Comparison of ENCODE assay signal across 14 cellular contexts in genomic region chr2:144383571-144383970, GRCh38.
"Had no signal": no experiment of that assay in that cellular context is flagged by ENCODE, and none has a peak within 500 bp of the region (broad histone marks: within the 10 kb centered on the region; RNA-seq: fewer than 3 reads in every experiment).

No MANE protein-coding gene starts in this region.

- H3K36me3 Mint-ChIP-seq: naive thymus-derived CD8-positive, alpha-beta T cell had no signal

- DNase-seq: activated CD4-positive, alpha-beta memory T cell treated with anti-CD3 and anti-CD28 coated beads for 36 hours; activated CD4-positive, CD25-positive, alpha-beta regulatory T cell treated with anti-CD3 and anti-CD28 coated beads, Interleukin-2, amount 50 U/mL, for 72 hours; activated naive CD8-positive, alpha-beta T cell treated with anti-CD3 and anti-CD28 coated beads, Interleukin-2, amount 10 ng/mL, durations not matched to agents 7 days and 5 days; activated T-cell treated with anti-CD3 and anti-CD28 coated beads, Interleukin-2, amount 50 U/mL, for 48 hours; effector CD8-positive, alpha-beta T cell; heart right ventricle; left lung; mucosa of descending colon; sigmoid colon; stimulated activated CD4-positive, alpha-beta T cell treated with anti-CD3 and anti-CD28 coated beads, Interleukin-2, amount 100 ng/mL, for 48 hours; stimulated activated CD8-positive, alpha-beta memory T cell treated with anti-CD3 and anti-CD28 coated beads, Interleukin-4, amount 100 ng/mL, for 48 hours; stomach; uterus had no signal

- H3K27me3 Mint-ChIP-seq: naive thymus-derived CD8-positive, alpha-beta T cell had no signal

- H3K4me3 Mint-ChIP-seq: activated CD4-positive, alpha-beta memory T cell treated with anti-CD3 and anti-CD28 coated beads for 36 hours had no signal

- H3K27ac Mint-ChIP-seq: activated CD4-positive, alpha-beta memory T cell treated with anti-CD3 and anti-CD28 coated beads for 36 hours had no signal

- H3K9me3 Mint-ChIP-seq: activated CD4-positive, alpha-beta memory T cell treated with anti-CD3 and anti-CD28 coated beads for 36 hours; naive thymus-derived CD8-positive, alpha-beta T cell had no signal
